ENCODE assay signal across 20 cellular contexts in genomic region chr18:24073791-24074190, GRCh38. TPM values are rescaled to one million over a fixed set of nuclear protein-coding genes. Genes with fewer than 3 reads are reported as not detected.
A peak's percentile ranks its signal among the peaks of the same experiment; 100 is the strongest.
DNase-seq lines count a peak whose midpoint lies in the region; ATAC-seq lines count a peak whose summit lies in the region.
"Had no signal": no experiment of that assay in that cellular context is flagged by ENCODE, and none has a peak within 500 bp of the region (broad histone marks: within the 10 kb centered on the region; RNA-seq: fewer than 3 reads in every experiment).

No MANE protein-coding gene starts in this region.

- no peak overlapping the region for H2AK5ac ChIP-seq in trophoblast cell (ENCODE audit: low read length)

- intact Hi-C loops in CD4-positive, alpha-beta memory T cell (cut with micrococcal nuclease): no loop called here

- no peaks in the 10 kb centered on the region for H3K79me2 ChIP-seq in trophoblast cell (ENCODE audit: control insufficient read depth, insufficient read depth, low read length, poor library complexity)

- H3K9ac ChIP-seq in trophoblast cell (ENCODE audit: low read length): no peak overlapping the region

- H2BK120ac ChIP-seq in trophoblast cell (ENCODE audit: insufficient read depth, low read length, poor library complexity): no peak overlapping the region

- H3K9me3 Mint-ChIP-seq in CD4-positive, alpha-beta memory T cell: peaks cover 0 to 7% (median 0%) of the 10 kb centered on the region in 8 donors
- no peaks in the 10 kb centered on the region for H3K9me3 Mint-ChIP-seq in activated T-helper 17 cell treated with anti-CD3 and anti-CD28 coated beads, Interleukin-2, amount 50 U/mL, for 72 hours
- H3K9me3 Mint-ChIP-seq: CD8-positive, alpha-beta memory T cell; H9 had no signal

- H3K4me3 Mint-ChIP-seq in CD4-positive, alpha-beta memory T cell: peak overlapping the region in 1 of 8 donors; percentile 13
- no peak overlapping the region for H3K4me3 Mint-ChIP-seq in activated T-helper 17 cell treated with anti-CD3 and anti-CD28 coated beads, Interleukin-2, amount 50 U/mL, for 72 hours
- H3K4me3 Mint-ChIP-seq: GM23338, H9 had no signal

- H4K91ac ChIP-seq in trophoblast cell (ENCODE audit: low read depth, low read length): no peak overlapping the region

- H4K12ac ChIP-seq in trophoblast cell (ENCODE audit: low read depth, low read length): no peak overlapping the region

- peaks cover 36% of the 10 kb centered on the region for H3K4me1 ChIP-seq in CD4-positive, alpha-beta memory T cell (ENCODE audit: insufficient read depth, low read length)
- H3K4me1 ChIP-seq in trophoblast cell (ENCODE audit: control insufficient read depth in 1 of 2, insufficient read depth in 2 of 2, low read length in 2 of 2): peaks cover 2% of the 10 kb centered on the region in 2 experiments

- peaks cover 53 to 79% of the 10 kb centered on the region in 2 donors for H3K36me3 Mint-ChIP-seq in CD4-positive, alpha-beta memory T cell
- peaks cover 93% of the 10 kb centered on the region for H3K36me3 Mint-ChIP-seq in activated T-helper 17 cell treated with anti-CD3 and anti-CD28 coated beads, Interleukin-2, amount 50 U/mL, for 72 hours (ENCODE audit: low read depth)

- H3K4me3 ChIP-seq in CD4-positive, alpha-beta memory T cell (ENCODE audit: low read length in 2 of 2): no peak overlapping the region
- no peak overlapping the region for H3K4me3 ChIP-seq in trophoblast cell (ENCODE audit: low read depth, low read length)
- H3K4me3 ChIP-seq: A549, GM12878, GM23338 had no signal

- H3K4ac ChIP-seq in trophoblast cell (ENCODE audit: low read depth, low read length): no peak overlapping the region

- no peak overlapping the region for H3K4me2 ChIP-seq in trophoblast cell (ENCODE audit: low read length)
- H3K4me2 ChIP-seq: A549, GM23338 had no signal

- no peak overlapping the region for H2AFZ ChIP-seq in trophoblast cell (ENCODE audit: insufficient read depth, low read length, poor library complexity)
- H2AFZ ChIP-seq: GM23338 had no signal

- no peak overlapping the region for H3K14ac ChIP-seq in trophoblast cell (ENCODE audit: low read length)

- H3K23ac ChIP-seq in trophoblast cell (ENCODE audit: low read length): no peak overlapping the region

- no peak overlapping the region for H3K27ac ChIP-seq in CD4-positive, alpha-beta memory T cell (ENCODE audit: low read depth, low read length)
- no peak overlapping the region for H3K27ac ChIP-seq in trophoblast cell (ENCODE audit: low read depth, low read length)

- ATAC-seq in activated T-helper 17 cell treated with anti-CD3 and anti-CD28 coated beads, Interleukin-2, amount 50 U/mL, for 72 hours (replicated peaks): no peak
- no peak for ATAC-seq in activated CD4-positive, CD25-positive, alpha-beta regulatory T cell treated with anti-CD3 and anti-CD28 coated beads, Interleukin-2, amount 50 U/mL, for 24 hours
- ATAC-seq: A549, GM12878, GM23338, HCT116 had no signal

- no peaks in the 10 kb centered on the region for H3K27me3 ChIP-seq in CD4-positive, alpha-beta memory T cell (ENCODE audit: insufficient read depth, low read length)
- no peaks in the 10 kb centered on the region for H3K27me3 ChIP-seq in trophoblast cell (ENCODE audit: insufficient read depth, low read length)

- no peak for DNase-seq in CD4-positive, alpha-beta memory T cell
- DNase-seq in trophoblast cell (peak; percentile 71 to 83), KG1 (lab: John Stamatoyannopoulos, UW) (no peak), HuH-7 (ENCODE audit: low spot score) (no peak)
- DNase-seq: 8988T; ACHN; AML-193; C1 segment of cervical spinal cord; CD8-positive, alpha-beta memory T cell; DMS 273 treated with DMSO at 0.1 percent for 48 hours; DMS79; EL; GDM1; H9 had no signal

- no peaks in the 10 kb centered on the region for H3K9me3 ChIP-seq in CD4-positive, alpha-beta memory T cell (ENCODE audit: control insufficient read depth in 1 of 2, low read length in 2 of 2)
- no peaks in the 10 kb centered on the region for H3K9me3 ChIP-seq in trophoblast cell (ENCODE audit: insufficient read depth, low read depth, low read length)
- H3K9me3 ChIP-seq: A549 had no signal

- H2BK12ac ChIP-seq in trophoblast cell (ENCODE audit: low read length): no peak overlapping the region

- H3K27me3 Mint-ChIP-seq in CD4-positive, alpha-beta memory T cell: no peaks in the 10 kb centered on the region
- no peaks in the 10 kb centered on the region for H3K27me3 Mint-ChIP-seq in activated T-helper 17 cell treated with anti-CD3 and anti-CD28 coated beads, Interleukin-2, amount 50 U/mL, for 72 hours
- H3K27me3 Mint-ChIP-seq: CD8-positive, alpha-beta memory T cell had no signal

- CTCF ChIA-PET in CD4-positive, alpha-beta memory T cell (lab: Charles Lee; ENCODE audit: partially characterized antibody): no interaction called here

- POLR2A ChIA-PET in CD4-positive, alpha-beta memory T cell (lab: Charles Lee; ENCODE audit: partially characterized antibody): no interaction called here

- peaks cover 2% of the 10 kb centered on the region for H3K79me1 ChIP-seq in trophoblast cell (ENCODE audit: low read length)

- no peak overlapping the region for H4K8ac ChIP-seq in trophoblast cell (ENCODE audit: low read depth, low read length)

- H3K4me1 Mint-ChIP-seq in CD4-positive, alpha-beta memory T cell: peaks cover 36 to 78% (median 57%) of the 10 kb centered on the region in 4 donors
- H3K4me1 Mint-ChIP-seq in activated T-helper 17 cell treated with anti-CD3 and anti-CD28 coated beads, Interleukin-2, amount 50 U/mL, for 72 hours: peaks cover 26% of the 10 kb centered on the region

- peak overlapping the region in 4 of 7 donors; percentile 36 to 92 (median 52) for H3K27ac Mint-ChIP-seq in CD4-positive, alpha-beta memory T cell
- peak overlapping the region; percentile 29 for H3K27ac Mint-ChIP-seq in activated T-helper 17 cell treated with anti-CD3 and anti-CD28 coated beads, Interleukin-2, amount 50 U/mL, for 72 hours
- H3K27ac Mint-ChIP-seq: GM23338 had no signal

- H2BK5ac ChIP-seq in trophoblast cell (ENCODE audit: low read depth, low read length, poor library complexity): no peak overlapping the region

- no peak overlapping the region for H3K18ac ChIP-seq in trophoblast cell (ENCODE audit: low read length)

- peaks cover 33% of the 10 kb centered on the region for H3K36me3 ChIP-seq in CD4-positive, alpha-beta memory T cell (ENCODE audit: insufficient read depth, low read length)
- H3K36me3 ChIP-seq in trophoblast cell (ENCODE audit: control insufficient read depth in 1 of 2, insufficient read depth in 2 of 2, low read length in 2 of 2): no peaks in the 10 kb centered on the region

RNA-seq across cellular contexts. Expression of gene TTC39C, which starts 59.2 kb away (rescaled TPM):
- total RNA-seq in CD4-positive, alpha-beta memory T cell: 100 to 1,000 TPM; 168 to 180 TPM
- polyA plus RNA-seq in CD4-positive, alpha-beta memory T cell: 100 to 1,000 TPM; 134 to 165 TPM
- total RNA-seq in activated T-helper 17 cell treated with anti-CD3 and anti-CD28 coated beads, Interleukin-2, amount 50 U/mL, for 72 hours: 10 to 100 TPM; 59.6 to 76.7 TPM
- polyA plus RNA-seq in trophoblast cell (2013): 8.6 and 8.8 TPM in 2 replicates

Comparison
In these comparisons a context has a peak if more than half of its experiments do, and no peak if none do; other contexts are left out.
1. DNase-seq: peak in trophoblast cell (2 of 2); none in CD4-positive, alpha-beta memory T cell (0 of 5), KG1 (single experiment) and HuH-7 (single experiment).